ENCODE assay signal across 7 cellular contexts in genomic region chr11:8099291-8099899, GRCh38. TPM values are rescaled to one million over a fixed set of nuclear protein-coding genes. Genes with fewer than 3 reads are reported as not detected.
DNase-seq lines count a peak whose midpoint lies in the region; ATAC-seq and TF ChIP-seq lines count a peak whose summit lies in the region.

No MANE protein-coding gene starts in this region.

- peaks cover 15% of the 10 kb centered on the region for H3K4me1 Mint-ChIP-seq in endothelial cell (ENCODE audit: unreplicated experiment)

- H3K4me1 ChIP-seq in mucosa of descending colon (ENCODE audit: low read depth), result no peaks in the 10 kb centered on the region

- H3K4me3 ChIP-seq in HFF-Myc (replicated peaks; ENCODE audit: low read depth, low read length) (no peak overlapping the region), mucosa of descending colon (no peak overlapping the region)

- intact Hi-C loops in mucosa of descending colon (cut with DNase I, micrococcal nuclease), result loop anchor here in 1 of 2 donors (5.0 kb wide), 1 partner anchor 92 kb away; no protein-coding TSS in a partner anchor

- H3K4me3 Mint-ChIP-seq in endothelial cell (ENCODE audit: unreplicated experiment), result peak overlapping the region; percentile 17

- peak; percentile 69 for ATAC-seq in mucosa of descending colon

- no peaks in the 10 kb centered on the region for H3K9me3 ChIP-seq in mucosa of descending colon

- peak overlapping the region; percentile 22 for H3K27ac Mint-ChIP-seq in endothelial cell (ENCODE audit: unreplicated experiment)

- TF ChIP-seq CTCF in HFF-Myc (IDR thresholded peaks at IDR 0.05; ENCODE audit: low read depth, low read length, missing control alignments) (peak; percentile 79), endothelial cell (IDR thresholded peaks at IDR 0.05; ENCODE audit: unreplicated experiment) (peak; percentile 75), mucosa of descending colon (IDR thresholded peaks at IDR 0.05) (peak; percentile 50)

- peaks cover 3% of the 10 kb centered on the region for H3K27me3 Mint-ChIP-seq in endothelial cell (ENCODE audit: unreplicated experiment)

- H3K9me3 Mint-ChIP-seq in endothelial cell (ENCODE audit: unreplicated experiment), result no peaks in the 10 kb centered on the region

- H3K36me3 ChIP-seq in mucosa of descending colon (ENCODE audit: low read depth), result no peaks in the 10 kb centered on the region

- DNase-seq in GDM1 (lab: John Stamatoyannopoulos, UW) (peak; percentile 39), HFF-Myc (ENCODE audit: extremely low read depth, low read depth) (peak; percentile 51), NCI-H446 treated with DMSO at 0.1 percent for 48 hours (lab: John Stamatoyannopoulos, UW) (peak; percentile 21), endothelial cell (ENCODE audit: low spot score) (peak; percentile 85), mucosa of descending colon (peak in 2 of 3 donors; percentile 83 to 95)
- DNase-seq in activated CD8-positive, alpha-beta memory T cell treated with anti-CD3 and anti-CD28 coated beads for 4 hours (ENCODE audit: low read depth in 2 of 2), result peak; percentile 32 to 42
- DNase-seq in stimulated activated CD8-positive, alpha-beta memory T cell treated with anti-CD3 and anti-CD28 coated beads, Interleukin-7, amount 100 ng/mL, for 48 hours (ENCODE audit: extremely low read depth in 1 of 2, low read depth in 1 of 2), result peak; percentile 33 to 42

- H3K36me3 Mint-ChIP-seq in endothelial cell (ENCODE audit: low read depth, unreplicated experiment), result peaks cover 10% of the 10 kb centered on the region

RNA-seq across cellular contexts. Expression of gene TUB, which starts 18.4 kb away (rescaled TPM):
- total RNA-seq in endothelial cell (ENCODE audit: unreplicated experiment) (2.9 TPM), mucosa of descending colon (10 to 100 TPM in 1 of 3 donors, 1 to 10 TPM in 1, under 1 TPM in 1; 0.58 to 10.4 (median 1.8) TPM)

Comparison
In these comparisons a context has a peak if more than half of its experiments do, and no peak if none do; other contexts are left out.
1. DNase-seq: peak in every context shown above with its lines; median percentile 89 in mucosa of descending colon; 85 in endothelial cell; 51 in HFF-Myc; 39 in GDM1; 38 in stimulated activated CD8-positive, alpha-beta memory T cell treated with anti-CD3 and anti-CD28 coated beads, Interleukin-7, amount 100 ng/mL, for 48 hours; 37 in activated CD8-positive, alpha-beta memory T cell treated with anti-CD3 and anti-CD28 coated beads for 4 hours; 21 in NCI-H446 treated with DMSO at 0.1 percent for 48 hours.